Comparison of ENCODE assay signal across 11 cellular contexts in genomic region chr2:23566236-23567142, GRCh38.
DNase-seq lines count a peak whose midpoint lies in the region; ATAC-seq and TF ChIP-seq lines count a peak whose summit lies in the region.
"Had no signal": no experiment of that assay in that cellular context is flagged by ENCODE, and none has a peak within 500 bp of the region (broad histone marks: within the 10 kb centered on the region; RNA-seq: fewer than 3 reads in every experiment).

No MANE protein-coding gene starts in this region.

- H3K4me2 ChIP-seq in neural progenitor cell: no peak overlapping the region

- no peak overlapping the region for H3K27ac ChIP-seq in neural progenitor cell
- H3K27ac ChIP-seq: pancreas had no signal

- no peak overlapping the region for H3K4me3 Mint-ChIP-seq in neural progenitor cell
- H3K4me3 Mint-ChIP-seq: activated B cell treated with CpG ODN at 0.5 μM for 24 hours; CD8-positive, alpha-beta memory T cell had no signal

- no peak overlapping the region for H3K9ac ChIP-seq in neural progenitor cell

- no peaks in the 10 kb centered on the region for H3K79me2 ChIP-seq in neural progenitor cell (ENCODE audit: low read depth)

- no peaks in the 10 kb centered on the region for H3K27me3 ChIP-seq in neural progenitor cell
- H3K27me3 ChIP-seq: pancreas had no signal

- H4K20me1 ChIP-seq in neural progenitor cell (ENCODE audit: low read depth): no peaks in the 10 kb centered on the region

- TF ChIP-seq CTCF in cardiac fibroblast (IDR thresholded peaks at IDR 0.05; ENCODE audit: low read depth, low read length) (peak; percentile 46), neural progenitor cell (IDR thresholded peaks at IDR 0.05) (peak; percentile 68)

- no peaks in the 10 kb centered on the region for H3K9me3 Mint-ChIP-seq in neural progenitor cell
- H3K9me3 Mint-ChIP-seq: activated B cell treated with CpG ODN at 0.5 μM for 24 hours; CD8-positive, alpha-beta memory T cell had no signal

- peaks cover 52% of the 10 kb centered on the region for H3K4me1 Mint-ChIP-seq in neural progenitor cell
- H3K4me1 Mint-ChIP-seq: activated B cell treated with CpG ODN at 0.5 μM for 24 hours; CD8-positive, alpha-beta memory T cell had no signal

- H3K27me3 Mint-ChIP-seq in neural progenitor cell (ENCODE audit: insufficient read depth, low read depth): peaks cover 7% of the 10 kb centered on the region
- H3K27me3 Mint-ChIP-seq: activated B cell treated with CpG ODN at 0.5 μM for 24 hours had no signal

- peak; percentile 8 to 13 for DNase-seq in activated CD4-positive, alpha-beta T cell treated with anti-CD3 and anti-CD28 coated beads for 24 hours (ENCODE audit: low read depth in 2 of 2)
- no peak for DNase-seq in activated CD4-positive, alpha-beta T cell treated with anti-CD3 and anti-CD28 coated beads for 4 hours
- DNase-seq in NCI-H748 treated with DMSO at 0.1 percent for 48 hours (lab: John Stamatoyannopoulos, UW) (peak; percentile 21), cardiac fibroblast (ENCODE audit: low read depth in 2 of 2) (peak; percentile 26 to 35), neural progenitor cell (ENCODE audit: low spot score) (peak; percentile 55), NCI-H1048 (lab: John Stamatoyannopoulos, UW) (no peak)
- DNase-seq: activated B cell treated with CpG ODN at 0.5 μM for 24 hours had no signal

- no peak overlapping the region for H3K4me3 ChIP-seq in cardiac fibroblast (replicated peaks in 1 of 2; ENCODE audit: low read depth in 2 of 2, low read length in 2 of 2)
- no peak overlapping the region for H3K4me3 ChIP-seq in neural progenitor cell
- H3K4me3 ChIP-seq: pancreas had no signal

- H3K27ac Mint-ChIP-seq in neural progenitor cell: no peak overlapping the region
- H3K27ac Mint-ChIP-seq: activated B cell treated with CpG ODN at 0.5 μM for 24 hours; CD8-positive, alpha-beta memory T cell had no signal

- no peaks in the 10 kb centered on the region for H3K36me3 Mint-ChIP-seq in neural progenitor cell
- H3K36me3 Mint-ChIP-seq: CD8-positive, alpha-beta memory T cell had no signal

- no peaks in the 10 kb centered on the region for H3K9me3 ChIP-seq in neural progenitor cell (ENCODE audit: low read depth)
- H3K9me3 ChIP-seq: pancreas had no signal

- no peak for ATAC-seq in HG02938 (IDR thresholded peaks at IDR 0.05; ENCODE audit: unreplicated experiment)
- no peak for ATAC-seq in activated CD4-positive, CD25-positive, alpha-beta regulatory T cell treated with anti-CD3 and anti-CD28 coated beads, Interleukin-2, amount 50 U/mL, for 24 hours

- H3K36me3 ChIP-seq in neural progenitor cell: no peaks in the 10 kb centered on the region
- H3K36me3 ChIP-seq: pancreas had no signal

- H3K4me1 ChIP-seq in neural progenitor cell: peaks cover 8% of the 10 kb centered on the region
- H3K4me1 ChIP-seq: pancreas had no signal

- no peaks in the 10 kb centered on the region for H3F3A ChIP-seq in neural progenitor cell (ENCODE audit: low read depth)

- no peak overlapping the region for H2AFZ ChIP-seq in neural progenitor cell (replicated peaks)

Comparison
In these comparisons a context has a peak if more than half of its experiments do, and no peak if none do; other contexts are left out.
1. DNase-seq: peak in activated CD4-positive, alpha-beta T cell treated with anti-CD3 and anti-CD28 coated beads for 24 hours (2 of 2), NCI-H748 treated with DMSO at 0.1 percent for 48 hours (single experiment), cardiac fibroblast (2 of 2) and neural progenitor cell (single experiment); none in activated CD4-positive, alpha-beta T cell treated with anti-CD3 and anti-CD28 coated beads for 4 hours (0 of 2) and NCI-H1048 (single experiment).